In genomic region chr17:63477471-63478440, GRCh38 we compare ENCODE assay signal across 8 cellular contexts.
A peak's percentile ranks its signal among the peaks of the same experiment; 100 is the strongest.
DNase-seq lines count a peak whose midpoint lies in the region; ATAC-seq and TF ChIP-seq lines count a peak whose summit lies in the region.

No MANE protein-coding gene starts in this region.

- peaks cover 14% of the 10 kb centered on the region for H3K4me1 Mint-ChIP-seq in stimulated activated naive CD8-positive, alpha-beta T cell treated with anti-CD3 and anti-CD28 coated beads, Interleukin-15, Interleukin-2, amounts not matched to agents 100 ng/mL and 50 ng/mL, for 24 hours (ENCODE audit: low read depth)

- H3K4me3 ChIP-seq in SK-N-MC: peak overlapping the region; percentile 74
- H3K4me3 ChIP-seq in fibroblast of mammary gland (ENCODE audit: control insufficient read depth, low read depth, low read length): peak overlapping the region; percentile 47

- peaks cover 28% of the 10 kb centered on the region for H3K27me3 Mint-ChIP-seq in stimulated activated naive CD8-positive, alpha-beta T cell treated with anti-CD3 and anti-CD28 coated beads, Interleukin-15, Interleukin-2, amounts not matched to agents 100 ng/mL and 50 ng/mL, for 24 hours

- H3K36me3 ChIP-seq in SK-N-MC (ENCODE audit: insufficient read depth, low read length): no peaks in the 10 kb centered on the region

- DNase-seq in stimulated activated naive CD8-positive, alpha-beta T cell treated with anti-CD3 and anti-CD28 coated beads, Interleukin-15, Interleukin-2, amounts not matched to agents 100 U/mL and 50 U/mL, for 24 hours: no peak
- DNase-seq in SK-N-MC (ENCODE audit: low read depth, low spot score) (no peak), fibroblast of mammary gland (ENCODE audit: low read depth) (no peak), retina (peak; percentile 67), HUDEP-2 (lab: John Stamatoyannopoulos, UW; ENCODE audit: unreplicated experiment in 76 of 76) (no peak), NCI-H1930 (lab: John Stamatoyannopoulos, UW) (no peak)

- no peaks in the 10 kb centered on the region for H3K36me3 Mint-ChIP-seq in stimulated activated naive CD8-positive, alpha-beta T cell treated with anti-CD3 and anti-CD28 coated beads, Interleukin-15, Interleukin-2, amounts not matched to agents 100 ng/mL and 50 ng/mL, for 24 hours (ENCODE audit: low read depth)

- no peaks in the 10 kb centered on the region for H3K9me3 Mint-ChIP-seq in stimulated activated naive CD8-positive, alpha-beta T cell treated with anti-CD3 and anti-CD28 coated beads, Interleukin-15, Interleukin-2, amounts not matched to agents 100 ng/mL and 50 ng/mL, for 24 hours

- no peak for ATAC-seq in stimulated activated naive CD8-positive, alpha-beta T cell treated with anti-CD3 and anti-CD28 coated beads, Interleukin-15, Interleukin-2, amounts not matched to agents 100 U/mL and 50 U/mL, for 24 hours
- no peak for ATAC-seq in GM21515 (IDR thresholded peaks at IDR 0.05; ENCODE audit: unreplicated experiment)

- no peak overlapping the region for H3K27ac ChIP-seq in SK-N-MC

- no peak for TF ChIP-seq CTCF in fibroblast of mammary gland (conservative IDR thresholded peaks at IDR 0.05; ENCODE audit: control insufficient read depth, insufficient read depth, low read depth, low read length)

- H3K9me3 ChIP-seq in SK-N-MC (ENCODE audit: low read depth, low read length): no peaks in the 10 kb centered on the region

- H3K4me3 Mint-ChIP-seq in stimulated activated naive CD8-positive, alpha-beta T cell treated with anti-CD3 and anti-CD28 coated beads, Interleukin-15, Interleukin-2, amounts not matched to agents 100 ng/mL and 50 ng/mL, for 24 hours: peak overlapping the region; percentile 72

- no peak overlapping the region for H3K27ac Mint-ChIP-seq in stimulated activated naive CD8-positive, alpha-beta T cell treated with anti-CD3 and anti-CD28 coated beads, Interleukin-15, Interleukin-2, amounts not matched to agents 100 ng/mL and 50 ng/mL, for 24 hours

- H3K9ac ChIP-seq in SK-N-MC (ENCODE audit: insufficient read length): no peak overlapping the region
